9 cellular contexts compared by ENCODE assay signal in genomic region chr17:81309859-81310839, GRCh38. TPM values are rescaled to one million over a fixed set of nuclear protein-coding genes. Genes with fewer than 3 reads are reported as not detected.
DNase-seq lines count a peak whose midpoint lies in the region; ATAC-seq and TF ChIP-seq lines count a peak whose summit lies in the region.
"Had no signal": no experiment of that assay in that cellular context is flagged by ENCODE, and none has a peak within 500 bp of the region (broad histone marks: within the 10 kb centered on the region; RNA-seq: fewer than 3 reads in every experiment).

No MANE protein-coding gene starts in this region.

- H4K20me1 ChIP-seq in osteoblast (ENCODE audit: insufficient read depth, low read length): no peaks in the 10 kb centered on the region

- DNase-seq in heart right ventricle: no peak
- DNase-seq in left ventricle myocardium superior: no peak
- DNase-seq in osteoblast (ENCODE audit: insufficient read length, low spot score, missing footprints): no peak
- DNase-seq in kidney glomerular epithelial cell (lab: John Stamatoyannopoulos, UW): no peak
- no peak for DNase-seq in hippocampal formation (lab: John Stamatoyannopoulos, UW)
- DNase-seq: NCI-H446 treated with DMSO at 0.1 percent for 48 hours had no signal

- TF ChIP-seq POLR2A in gastroesophageal sphincter (IDR thresholded peaks at IDR 0.05): no peak

- H3K4me3 ChIP-seq in heart right ventricle: peak overlapping the region in 9 of 10 donors; percentile 31 to 56 (median 51)
- peak overlapping the region in 1 of 2 donors; percentile 40 for H3K4me3 ChIP-seq in gastroesophageal sphincter
- H3K4me3 ChIP-seq in osteoblast (ENCODE audit: insufficient read depth, low read length): no peak overlapping the region

- H3K79me2 ChIP-seq in osteoblast (ENCODE audit: insufficient read depth, low read length): no peaks in the 10 kb centered on the region

- H3K9me3 ChIP-seq in heart right ventricle: no peaks in the 10 kb centered on the region
- no peaks in the 10 kb centered on the region for H3K9me3 ChIP-seq in gastroesophageal sphincter
- no peaks in the 10 kb centered on the region for H3K9me3 ChIP-seq in osteoblast (ENCODE audit: low read depth, low read length)

- H3K36me3 ChIP-seq in heart right ventricle: no peaks in the 10 kb centered on the region
- no peaks in the 10 kb centered on the region for H3K36me3 ChIP-seq in gastroesophageal sphincter
- no peaks in the 10 kb centered on the region for H3K36me3 ChIP-seq in osteoblast (ENCODE audit: insufficient read depth, low read length)

- TF ChIP-seq CTCF in heart right ventricle (IDR thresholded peaks at IDR 0.05) (no peak), gastroesophageal sphincter (IDR thresholded peaks at IDR 0.05) (no peak), osteoblast (IDR thresholded peaks at IDR 0.05; ENCODE audit: extremely low read depth, low read depth, low read length) (no peak)

- TF ChIP-seq EP300 in gastroesophageal sphincter (IDR thresholded peaks at IDR 0.05): no peak

- H3K27me3 ChIP-seq in heart right ventricle: no peaks in the 10 kb centered on the region
- peaks cover 4% of the 10 kb centered on the region for H3K27me3 ChIP-seq in gastroesophageal sphincter
- H3K27me3 ChIP-seq in osteoblast (ENCODE audit: insufficient read depth, low read length): no peaks in the 10 kb centered on the region

- H3K4me2 ChIP-seq in osteoblast (ENCODE audit: insufficient read depth, low read length): peak overlapping the region; percentile 59

- intact Hi-C loops in heart right ventricle (cut with DNase I) (loop anchor here in 1 of 10 donors (1.0 to 5.0 kb wide), 2 partner anchors 15 to 82 kb away; partner anchors contain the start of gene SLC38A10), left ventricle myocardium superior (cut with micrococcal nuclease) (no loop called here)

- H2AFZ ChIP-seq in osteoblast (ENCODE audit: low read length): no peak overlapping the region

- ATAC-seq in heart right ventricle (no peak), left ventricle myocardium superior (no peak), gastroesophageal sphincter (no peak), HG03039 (IDR thresholded peaks at IDR 0.05; ENCODE audit: unreplicated experiment) (no peak), HG03045 (IDR thresholded peaks at IDR 0.05; ENCODE audit: unreplicated experiment) (no peak)

- H3K4me1 ChIP-seq in heart right ventricle (peaks cover 12 to 33% (median 21%) of the 10 kb centered on the region in 9 donors), gastroesophageal sphincter (peaks cover 3 to 26% (median 9%) of the 10 kb centered on the region in 3 donors), osteoblast (ENCODE audit: insufficient read depth, low read length) (peaks cover 10% of the 10 kb centered on the region)

- H3K27ac ChIP-seq in heart right ventricle (peak overlapping the region; percentile 60 to 90 (median 82)), gastroesophageal sphincter (peak overlapping the region in 3 of 4 donors; percentile 79 to 84 (median 81)), osteoblast (ENCODE audit: low read depth, low read length) (no peak overlapping the region)

- 79 to 80% methylated on average over 36 of the region's 36 CpGs for WGBS in heart right ventricle, 2 donors
- WGBS in gastroesophageal sphincter (ENCODE audit: low coverage in 1 of 2), 2 donors: 100% methylated on average over 1 of the region's 36 CpGs; no CpG with 5 or more reads in 1 of the 2 donors

RNA-seq across cellular contexts. Expression of gene SLC38A10, which starts 15.0 kb away (rescaled TPM):
- 10 to 100 TPM; 27.8 to 50.0 (median 37.9) TPM for total RNA-seq in heart right ventricle
- 10 to 100 TPM; 56.0 to 56.2 TPM for polyA plus RNA-seq in heart right ventricle
- 46.6 TPM for total RNA-seq in left ventricle myocardium superior
- total RNA-seq in gastroesophageal sphincter: 10 to 100 TPM; 70.5 to 99.6 (median 81.8) TPM
- 85.5 and 92.6 TPM in 2 replicates for total RNA-seq in osteoblast
